1 cellular context compared by ENCODE assay signal in genomic region chr16:58307583-58308312, GRCh38.
A peak's percentile ranks its signal among the peaks of the same experiment; 100 is the strongest.
TF ChIP-seq lines count a peak whose summit lies in the region.

No MANE protein-coding gene starts in this region.

TF ChIP-seq in K562, 482 proteins besides CTCF, POLR2A, EP300 and RAD21:
- TF ChIP-seq RBM22 (IDR thresholded peaks at IDR 0.05; ENCODE audit: low read depth, low read length, poor library complexity, severe bottlenecking) (no peak), HSF4 (CRISPR knock-in tag; IDR thresholded peaks at IDR 0.05; ENCODE audit: borderline replicate concordance) (no peak), DIDO1 (tag; IDR thresholded peaks at IDR 0.05; ENCODE audit: low read depth) (no peak), ZNF384 (IDR thresholded peaks at IDR 0.05; ENCODE audit: low read depth, low read length) (peak; percentile 53; the same call in 1 of the 2 replicates), ZNF316 (IDR thresholded peaks at IDR 0.05) (peak; percentile 58), CBFA2T3 (IDR thresholded peaks at IDR 0.05) (peak; percentile 79), FOXM1 (IDR thresholded peaks at IDR 0.05; ENCODE audit: low read depth) (peak; percentile 43; the same call in 1 of the 2 replicates), FOXM1 (CRISPR knock-in tag; IDR thresholded peaks at IDR 0.05; ENCODE audit: low read depth) (no peak), ADNP (tag; IDR thresholded peaks at IDR 0.05) (peak; percentile 44; the same call in 1 of the 2 replicates), ZSCAN29 (IDR thresholded peaks at IDR 0.05) (no peak), PHB2 (IDR thresholded peaks at IDR 0.05; ENCODE audit: low read depth) (no peak), CBFA2T2 (conservative IDR thresholded peaks at IDR 0.05) (peak; percentile 68), POLR2H (tag; IDR thresholded peaks at IDR 0.05; ENCODE audit: low read depth) (no peak), SOX6 (IDR thresholded peaks at IDR 0.05) (peak; percentile 58; the same call in 1 of the 2 replicates), POLR2B (IDR thresholded peaks at IDR 0.05; ENCODE audit: low read depth, partially characterized antibody) (no peak), ZNF785 (CRISPR knock-in tag; IDR thresholded peaks at IDR 0.05) (no peak), FOSL1 (tag; conservative IDR thresholded peaks at IDR 0.05) (no peak), ZNF655 (CRISPR knock-in tag; IDR thresholded peaks at IDR 0.05) (no peak), TAL1 (IDR thresholded peaks at IDR 0.05) (peak; percentile 68), TEAD4 (IDR thresholded peaks at IDR 0.05; ENCODE audit: low read length) (peak; percentile 68; the same call in 1 of the 2 replicates), TEAD4 (CRISPR knock-in tag; IDR thresholded peaks at IDR 0.05; ENCODE audit: borderline replicate concordance) (no peak), ZNF699 (CRISPR knock-in tag; IDR thresholded peaks at IDR 0.05; ENCODE audit: insufficient replicate concordance) (no peak), ZC3H8 (IDR thresholded peaks at IDR 0.05) (no peak), RBFOX2 (IDR thresholded peaks at IDR 0.05; ENCODE audit: low read depth, low read length) (no peak), LARP7 (IDR thresholded peaks at IDR 0.05) (no peak), MECOM (CRISPR knock-in tag; IDR thresholded peaks at IDR 0.05) (no peak), ETV1 (tag; conservative IDR thresholded peaks at IDR 0.05; ENCODE audit: low read depth) (no peak), THAP7 (CRISPR knock-in tag; IDR thresholded peaks at IDR 0.05) (no peak), ILF3 (IDR thresholded peaks at IDR 0.05; ENCODE audit: borderline replicate concordance) (no peak), ARID1B (IDR thresholded peaks at IDR 0.05) (peak; percentile 61), HNRNPUL1 (IDR thresholded peaks at IDR 0.05; ENCODE audit: low read length) (no peak), C11orf30 (IDR thresholded peaks at IDR 0.05; ENCODE audit: low read depth) (peak; percentile 42; the same call in 1 of the 2 replicates), BMI1 (IDR thresholded peaks at IDR 0.05; ENCODE audit: low read length) (no peak), KAT8 (IDR thresholded peaks at IDR 0.05; ENCODE audit: low read depth) (no peak), ETS1 (conservative IDR thresholded peaks at IDR 0.05; ENCODE audit: control insufficient read depth, low read depth, low read length) (no peak), FOXA1 (IDR thresholded peaks at IDR 0.05; ENCODE audit: borderline replicate concordance) (no peak), TCF3 (CRISPR knock-in tag; IDR thresholded peaks at IDR 0.05) (0 out of 2 replicates have a peak, but pooled peaks have one; percentile 13), FOXJ2 (tag; IDR thresholded peaks at IDR 0.05) (no peak), E2F4 (CRISPR knock-in tag; IDR thresholded peaks at IDR 0.05; ENCODE audit: low read depth) (no peak), CEBPB (tag; IDR thresholded peaks at IDR 0.05) (0 out of 2 replicates have a peak, but pooled peaks have one; percentile 24)
- TF ChIP-seq, protein P1, sequence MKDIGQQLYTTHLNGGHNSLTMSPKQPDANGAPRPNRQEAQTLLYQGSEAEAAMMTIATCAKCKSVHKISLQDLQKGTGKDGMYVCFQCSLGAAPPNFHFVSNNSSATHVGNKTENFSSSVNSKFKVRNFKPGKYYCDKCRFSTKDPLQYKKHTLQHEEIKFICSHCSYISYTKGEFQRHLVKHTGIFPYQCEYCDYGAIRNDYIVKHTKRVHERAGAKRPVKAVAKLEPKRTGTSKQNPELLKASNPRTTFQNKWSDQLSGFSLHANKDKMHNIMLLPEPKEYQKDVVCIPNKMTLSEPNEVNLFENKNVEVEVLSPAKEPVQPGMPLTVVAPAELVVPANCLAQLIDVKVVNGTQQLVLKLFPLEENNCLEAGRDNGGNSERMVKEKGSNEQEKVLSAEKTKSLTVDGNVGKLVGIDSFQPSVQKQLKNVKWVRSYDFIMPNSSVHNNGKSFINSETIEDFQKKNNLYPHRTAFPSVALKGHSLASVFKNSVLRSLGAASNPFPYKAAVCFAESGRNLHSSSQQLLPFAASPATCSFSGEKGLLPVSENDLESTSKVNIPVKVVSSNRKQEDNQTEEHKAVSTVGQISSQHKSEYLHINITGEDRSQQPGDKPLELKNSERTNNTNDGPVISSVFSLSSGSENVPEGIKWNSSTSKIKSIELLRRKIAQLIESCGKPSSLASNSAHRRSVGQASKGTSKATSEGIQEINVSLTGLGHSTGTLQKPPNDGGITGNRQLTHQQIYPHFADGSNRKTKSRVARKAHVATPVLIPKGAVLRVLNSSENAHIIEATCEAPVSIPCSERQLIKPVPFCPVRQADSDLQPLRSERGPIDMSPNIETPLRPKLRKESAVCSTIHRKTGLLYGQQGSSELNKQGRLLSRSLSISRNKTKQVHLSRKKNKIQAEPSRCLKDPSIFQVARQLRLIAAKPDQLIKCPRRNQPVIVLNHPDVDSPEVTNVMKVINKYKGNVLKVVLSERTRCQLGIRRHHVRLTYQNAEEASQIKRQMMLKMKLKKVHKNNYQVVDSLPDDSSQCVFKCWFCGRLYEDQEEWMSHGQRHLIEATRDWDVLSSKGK (CRISPR knock-in tag; IDR thresholded peaks at IDR 0.05), result no peak
- TF ChIP-seq, protein P2, sequence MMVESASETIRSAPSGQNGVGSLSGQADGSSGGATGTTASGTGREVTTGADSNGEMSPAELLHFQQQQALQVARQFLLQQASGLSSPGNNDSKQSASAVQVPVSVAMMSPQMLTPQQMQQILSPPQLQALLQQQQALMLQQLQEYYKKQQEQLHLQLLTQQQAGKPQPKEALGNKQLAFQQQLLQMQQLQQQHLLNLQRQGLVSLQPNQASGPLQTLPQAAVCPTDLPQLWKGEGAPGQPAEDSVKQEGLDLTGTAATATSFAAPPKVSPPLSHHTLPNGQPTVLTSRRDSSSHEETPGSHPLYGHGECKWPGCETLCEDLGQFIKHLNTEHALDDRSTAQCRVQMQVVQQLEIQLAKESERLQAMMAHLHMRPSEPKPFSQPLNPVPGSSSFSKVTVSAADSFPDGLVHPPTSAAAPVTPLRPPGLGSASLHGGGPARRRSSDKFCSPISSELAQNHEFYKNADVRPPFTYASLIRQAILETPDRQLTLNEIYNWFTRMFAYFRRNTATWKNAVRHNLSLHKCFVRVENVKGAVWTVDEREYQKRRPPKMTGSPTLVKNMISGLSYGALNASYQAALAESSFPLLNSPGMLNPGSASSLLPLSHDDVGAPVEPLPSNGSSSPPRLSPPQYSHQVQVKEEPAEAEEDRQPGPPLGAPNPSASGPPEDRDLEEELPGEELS (CRISPR knock-in tag; IDR thresholded peaks at IDR 0.05; ENCODE audit: borderline replicate concordance), result no peak
- TF ChIP-seq, protein P3, sequence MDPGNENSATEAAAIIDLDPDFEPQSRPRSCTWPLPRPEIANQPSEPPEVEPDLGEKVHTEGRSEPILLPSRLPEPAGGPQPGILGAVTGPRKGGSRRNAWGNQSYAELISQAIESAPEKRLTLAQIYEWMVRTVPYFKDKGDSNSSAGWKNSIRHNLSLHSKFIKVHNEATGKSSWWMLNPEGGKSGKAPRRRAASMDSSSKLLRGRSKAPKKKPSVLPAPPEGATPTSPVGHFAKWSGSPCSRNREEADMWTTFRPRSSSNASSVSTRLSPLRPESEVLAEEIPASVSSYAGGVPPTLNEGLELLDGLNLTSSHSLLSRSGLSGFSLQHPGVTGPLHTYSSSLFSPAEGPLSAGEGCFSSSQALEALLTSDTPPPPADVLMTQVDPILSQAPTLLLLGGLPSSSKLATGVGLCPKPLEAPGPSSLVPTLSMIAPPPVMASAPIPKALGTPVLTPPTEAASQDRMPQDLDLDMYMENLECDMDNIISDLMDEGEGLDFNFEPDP (CRISPR knock-in tag; IDR thresholded peaks at IDR 0.05), result no peak
- TF ChIP-seq, protein P4, sequence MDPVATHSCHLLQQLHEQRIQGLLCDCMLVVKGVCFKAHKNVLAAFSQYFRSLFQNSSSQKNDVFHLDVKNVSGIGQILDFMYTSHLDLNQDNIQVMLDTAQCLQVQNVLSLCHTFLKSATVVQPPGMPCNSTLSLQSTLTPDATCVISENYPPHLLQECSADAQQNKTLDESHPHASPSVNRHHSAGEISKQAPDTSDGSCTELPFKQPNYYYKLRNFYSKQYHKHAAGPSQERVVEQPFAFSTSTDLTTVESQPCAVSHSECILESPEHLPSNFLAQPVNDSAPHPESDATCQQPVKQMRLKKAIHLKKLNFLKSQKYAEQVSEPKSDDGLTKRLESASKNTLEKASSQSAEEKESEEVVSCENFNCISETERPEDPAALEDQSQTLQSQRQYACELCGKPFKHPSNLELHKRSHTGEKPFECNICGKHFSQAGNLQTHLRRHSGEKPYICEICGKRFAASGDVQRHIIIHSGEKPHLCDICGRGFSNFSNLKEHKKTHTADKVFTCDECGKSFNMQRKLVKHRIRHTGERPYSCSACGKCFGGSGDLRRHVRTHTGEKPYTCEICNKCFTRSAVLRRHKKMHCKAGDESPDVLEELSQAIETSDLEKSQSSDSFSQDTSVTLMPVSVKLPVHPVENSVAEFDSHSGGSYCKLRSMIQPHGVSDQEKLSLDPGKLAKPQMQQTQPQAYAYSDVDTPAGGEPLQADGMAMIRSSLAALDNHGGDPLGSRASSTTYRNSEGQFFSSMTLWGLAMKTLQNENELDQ (CRISPR knock-in tag; IDR thresholded peaks at IDR 0.05; ENCODE audit: borderline replicate concordance), result no peak
